In genomic region chr20:37366749-37367148, GRCh38 we compare ENCODE assay signal across 15 cellular contexts. TPM values are rescaled to one million over a fixed set of nuclear protein-coding genes. Genes with fewer than 3 reads are reported as not detected.
DNase-seq lines count a peak whose midpoint lies in the region; ATAC-seq, FAIRE-seq and TF ChIP-seq lines count a peak whose summit lies in the region.
"Had no signal": no experiment of that assay in that cellular context is flagged by ENCODE, and none has a peak within 500 bp of the region (broad histone marks: within the 10 kb centered on the region; RNA-seq: fewer than 3 reads in every experiment).

No MANE protein-coding gene starts in this region.

- no peak overlapping the region for H4K8ac ChIP-seq in mesendoderm (ENCODE audit: low read depth, low read length)

- peak; percentile 13 for ATAC-seq in GM21529 (IDR thresholded peaks at IDR 0.05; ENCODE audit: unreplicated experiment)
- ATAC-seq: activated T-cell treated with anti-CD3 and anti-CD28 coated beads, Interleukin-2, amount 50 U/mL, for 4 hours had no signal

- POLR2A ChIA-PET in MCF 10A (lab: Yijun Ruan, JAX): interaction anchor here (0.7 kb wide), 1 partner anchor 11 kb away, joined by 3 read pairs; no protein-coding TSS in a partner anchor

- CTCF ChIA-PET in MCF 10A (lab: Yijun Ruan, JAX): interaction anchor here (0.7 to 1.7 kb wide), 4 partner anchors 10 to 180 kb away, joined by 3 to 6 read pairs (median 4); no protein-coding TSS in a partner anchor

- H3K23ac ChIP-seq in mesendoderm (ENCODE audit: low read length): no peak overlapping the region

- DNase-seq in GM12891 (ENCODE audit: insufficient read length, low spot score) (no peak), HL-60 (ENCODE audit: low read depth in 1 of 2, low spot score in 1 of 2) (peak in 1 of 2 experiments; percentile 22), fibroblast of peridontal ligament (ENCODE audit: extremely low read depth) (peak; percentile 72), cerebellar nuclear complex (lab: John Stamatoyannopoulos, UW) (no peak), mesendoderm (no peak), OCI-M1 (lab: John Stamatoyannopoulos, UW) (no peak), MCF 10A (ENCODE audit: unreplicated experiment) (no peak)
- DNase-seq: activated CD4-positive, alpha-beta T cell treated with anti-CD3 and anti-CD28 coated beads, Interleukin-2, amount 10 ng/mL, durations not matched to agents 7 days and 5 days; activated T-cell treated with anti-CD3 and anti-CD28 coated beads, Interleukin-2, amount 50 U/mL, for 4 hours; DMS79; NCI-H2081 treated with DMSO at 0.1 percent for 48 hours; NCI-H82; Right ventricle myocardium superior had no signal

- no peak overlapping the region for H3K27ac Mint-ChIP-seq in MCF 10A (ENCODE audit: low read depth, unreplicated experiment)
- H3K27ac Mint-ChIP-seq: activated CD4-positive, alpha-beta T cell treated with anti-CD3 and anti-CD28 coated beads, Interleukin-2, amount 10 ng/mL, durations not matched to agents 7 days and 5 days had no signal

- WGBS in mesendoderm (ENCODE audit: extremely low coverage, insufficient coverage, low lambda C conversion rate): no CpG with 5 or more reads among the region's 2 CpGs

- H3K36me3 ChIP-seq in mesendoderm (ENCODE audit: control insufficient read depth, insufficient read depth, low read length): peaks cover 8% of the 10 kb centered on the region
- H3K36me3 ChIP-seq: prostate gland had no signal

- BruUV-seq in MCF 10A (replicated peaks; lab: Mats Ljungman, UMichigan): no TSS peak

- H3K4me3 ChIP-seq in HL-60 (replicated peaks; ENCODE audit: insufficient read depth, low read length): no peak overlapping the region
- H3K4me3 ChIP-seq in mesendoderm (ENCODE audit: low read length): no peak overlapping the region
- H3K4me3 ChIP-seq: prostate gland had no signal

- H2BK15ac ChIP-seq in mesendoderm (replicated peaks; ENCODE audit: low read depth): no peak overlapping the region

- H2AK5ac ChIP-seq in mesendoderm (ENCODE audit: low read length): no peak overlapping the region

- H3K4ac ChIP-seq in mesendoderm (ENCODE audit: low read depth, low read length): no peak overlapping the region

- no peak overlapping the region for H4K5ac ChIP-seq in mesendoderm (ENCODE audit: low read length)

- H3K27me3 Mint-ChIP-seq in MCF 10A (ENCODE audit: insufficient read depth, unreplicated experiment): no peaks in the 10 kb centered on the region
- H3K27me3 Mint-ChIP-seq: activated CD4-positive, alpha-beta T cell treated with anti-CD3 and anti-CD28 coated beads, Interleukin-2, amount 10 ng/mL, durations not matched to agents 7 days and 5 days had no signal

- H3K4me3 Mint-ChIP-seq in MCF 10A (ENCODE audit: unreplicated experiment): no peak overlapping the region
- H3K4me3 Mint-ChIP-seq: activated CD4-positive, alpha-beta T cell treated with anti-CD3 and anti-CD28 coated beads, Interleukin-2, amount 10 ng/mL, durations not matched to agents 7 days and 5 days; activated T-cell treated with anti-CD3 and anti-CD28 coated beads, Interleukin-2, amount 50 U/mL, for 4 hours had no signal

- H2BK5ac ChIP-seq in mesendoderm (ENCODE audit: low read length): no peak overlapping the region

- H3K27me3 ChIP-seq in HL-60 (ENCODE audit: insufficient read depth, poor library complexity, severe bottlenecking) (no peaks in the 10 kb centered on the region), mesendoderm (ENCODE audit: insufficient read depth, low read length, poor library complexity) (no peaks in the 10 kb centered on the region)

- peaks cover 11% of the 10 kb centered on the region for H3K79me1 ChIP-seq in mesendoderm (ENCODE audit: low read length)

- H3K79me2 ChIP-seq in mesendoderm (ENCODE audit: control insufficient read depth, insufficient read depth, low read length): peaks cover 6% of the 10 kb centered on the region

- TF ChIP-seq POLR2A in GM12891 (IDR thresholded peaks at IDR 0.05; ENCODE audit: low read depth, low read length): no peak

- H3K9me3 Mint-ChIP-seq in MCF 10A (ENCODE audit: unreplicated experiment): no peaks in the 10 kb centered on the region
- H3K9me3 Mint-ChIP-seq: activated T-cell treated with anti-CD3 and anti-CD28 coated beads, Interleukin-2, amount 50 U/mL, for 4 hours had no signal

- no peak overlapping the region for H3K9ac ChIP-seq in mesendoderm (ENCODE audit: low read length)

- no peak for FAIRE-seq in GM12891 (lab: Jason Lieb, UNC)

- peaks cover 32% of the 10 kb centered on the region for H3K36me3 Mint-ChIP-seq in MCF 10A (ENCODE audit: insufficient read depth, unreplicated experiment)

- no peak overlapping the region for H3K56ac ChIP-seq in mesendoderm (ENCODE audit: low read length)

- intact Hi-C loops in MCF 10A (cut with micrococcal nuclease): no loop called here

- no peak for TF ChIP-seq CTCF in HL-60 (IDR thresholded peaks at IDR 0.05; ENCODE audit: insufficient read depth, low read length)
- TF ChIP-seq CTCF in MCF 10A (IDR thresholded peaks at IDR 0.05; ENCODE audit: unreplicated experiment): no peak

- H3K4me2 ChIP-seq in mesendoderm (ENCODE audit: low read length): no peak overlapping the region

- H3K18ac ChIP-seq in mesendoderm (ENCODE audit: low read length): no peak overlapping the region

- no peaks in the 10 kb centered on the region for H3K4me1 ChIP-seq in mesendoderm (ENCODE audit: control insufficient read depth, low read depth, low read length)
- H3K4me1 ChIP-seq: prostate gland had no signal

- H2BK120ac ChIP-seq in mesendoderm (ENCODE audit: low read depth, low read length): no peak overlapping the region

- H3K27ac ChIP-seq in HL-60 (replicated peaks) (peak overlapping the region; percentile 38), mesendoderm (ENCODE audit: low read depth, low read length) (no peak overlapping the region)
- H3K27ac ChIP-seq: prostate gland had no signal

- no peaks in the 10 kb centered on the region for H3K4me1 Mint-ChIP-seq in MCF 10A (ENCODE audit: insufficient read depth, unreplicated experiment)
- H3K4me1 Mint-ChIP-seq: activated CD4-positive, alpha-beta T cell treated with anti-CD3 and anti-CD28 coated beads, Interleukin-2, amount 10 ng/mL, durations not matched to agents 7 days and 5 days had no signal

TF ChIP-seq in GM12891, 5 proteins besides CTCF, POLR2A, EP300 and RAD21:
- TF ChIP-seq SPI1 (IDR thresholded peaks at IDR 0.05; ENCODE audit: low read depth, low read length) (peak; percentile 73), TAF1 (IDR thresholded peaks at IDR 0.05; ENCODE audit: low read depth, low read length) (no peak)

RNA-seq across cellular contexts. Expression of gene SRC, which starts 20.8 kb away (rescaled TPM):
- 24.6 TPM for polyA plus RNA-seq in GM12891 (2012; ENCODE audit: low read depth, missing spikeins)
- polyA plus RNA-seq in mesendoderm (2013, experiment 1 of 2): 18.4 TPM
- polyA plus RNA-seq in mesendoderm (2013, experiment 2 of 2): 19.3 TPM
- 28.1 and 29.5 TPM in 2 replicates for total RNA-seq in MCF 10A (2022)
